11 cellular contexts compared by ENCODE assay signal in genomic region chr1:36352910-36353878, GRCh38. TPM values are rescaled to one million over a fixed set of nuclear protein-coding genes. Genes with fewer than 3 reads are reported as not detected.
DNase-seq lines count a peak whose midpoint lies in the region; ATAC-seq and TF ChIP-seq lines count a peak whose summit lies in the region.
"Had no signal": no experiment of that assay in that cellular context is flagged by ENCODE, and none has a peak within 500 bp of the region (broad histone marks: within the 10 kb centered on the region; RNA-seq: fewer than 3 reads in every experiment).

No MANE protein-coding gene starts in this region.

- H3K9me3 ChIP-seq in cardiac muscle cell (ENCODE audit: low read depth) (no peaks in the 10 kb centered on the region), ascending aorta (no peaks in the 10 kb centered on the region), aorta (ENCODE audit: control insufficient read depth, low read length) (no peaks in the 10 kb centered on the region), esophagus muscularis mucosa (no peaks in the 10 kb centered on the region)
- H3K9me3 ChIP-seq: colonic mucosa had no signal

- intact Hi-C loops in left ventricle myocardium superior (cut with micrococcal nuclease) = no loop called here
- intact Hi-C loops in ascending aorta (cut with DNase I) = no loop called here
- intact Hi-C loops in aorta (cut with DNase I) = loop anchor here in 1 of 2 donors (5.0 kb wide), 1 partner anchor 34 kb away; the partner anchor contains the start of gene STK40
- intact Hi-C loops in esophagus muscularis mucosa (cut with DNase I) = no loop called here

- H3K36me3 Mint-ChIP-seq in glutamatergic neuron (ENCODE audit: unreplicated experiment) = no peaks in the 10 kb centered on the region

- H3K4me3 ChIP-seq in cardiac muscle cell = no peak overlapping the region
- H3K4me3 ChIP-seq in ascending aorta = no peak overlapping the region
- H3K4me3 ChIP-seq in aorta (ENCODE audit: low read length in 2 of 2) = no peak overlapping the region
- H3K4me3 ChIP-seq in esophagus muscularis mucosa = no peak overlapping the region
- H3K4me3 ChIP-seq: colonic mucosa had no signal

- H3K4me1 ChIP-seq in cardiac muscle cell (ENCODE audit: low read depth) (no peaks in the 10 kb centered on the region), ascending aorta (peaks cover 39 to 43% of the 10 kb centered on the region in 2 donors), aorta (ENCODE audit: control insufficient read depth in 1 of 2, insufficient read depth in 2 of 2, low read length in 2 of 2) (peaks cover 0 to 2% of the 10 kb centered on the region in 2 donors), esophagus muscularis mucosa (peaks cover 28 to 46% (median 42%) of the 10 kb centered on the region in 4 donors)

- TF ChIP-seq POLR2A in esophagus muscularis mucosa (IDR thresholded peaks at IDR 0.05; ENCODE audit: low read depth) = no peak

- H3K36me3 ChIP-seq in cardiac muscle cell = peaks cover 19% of the 10 kb centered on the region
- H3K36me3 ChIP-seq in ascending aorta = peaks cover 38 to 52% of the 10 kb centered on the region in 2 donors
- H3K36me3 ChIP-seq in aorta (ENCODE audit: control insufficient read depth in 1 of 2, insufficient read depth in 2 of 2, low read length in 1 of 2) = peaks cover 0 to 9% of the 10 kb centered on the region in 2 donors
- peaks cover 36 to 87% (median 81%) of the 10 kb centered on the region in 4 donors for H3K36me3 ChIP-seq in esophagus muscularis mucosa

- WGBS in aorta, 2 donors = 72 to 77% methylated on average over 15 of the region's 15 CpGs
- 73% methylated on average over 11 of the region's 15 CpGs for WGBS in esophagus muscularis mucosa

- H3K27ac Mint-ChIP-seq in glutamatergic neuron (ENCODE audit: unreplicated experiment) = peak overlapping the region; percentile 96

- H3K27me3 ChIP-seq in cardiac muscle cell = no peaks in the 10 kb centered on the region
- no peaks in the 10 kb centered on the region for H3K27me3 ChIP-seq in ascending aorta
- no peaks in the 10 kb centered on the region for H3K27me3 ChIP-seq in aorta (ENCODE audit: control insufficient read depth in 1 of 2, insufficient read depth in 2 of 2, low read length in 1 of 2)
- no peaks in the 10 kb centered on the region for H3K27me3 ChIP-seq in esophagus muscularis mucosa
- H3K27me3 ChIP-seq: colonic mucosa had no signal

- H3K27ac ChIP-seq in cardiac muscle cell = peak overlapping the region; percentile 57
- peak overlapping the region; percentile 84 to 89 for H3K27ac ChIP-seq in ascending aorta
- peak overlapping the region; percentile 5 to 92 for H3K27ac ChIP-seq in aorta (ENCODE audit: low read depth in 1 of 2, low read length in 2 of 2)
- H3K27ac ChIP-seq in esophagus muscularis mucosa (replicated peaks in 1 of 4) = peak overlapping the region in 1 of 4 donors; percentile 66
- H3K27ac ChIP-seq: colonic mucosa, HL-60 had no signal

- TF ChIP-seq CTCF in cardiac muscle cell (IDR thresholded peaks at IDR 0.05; ENCODE audit: low read depth, low read length) (no peak), ascending aorta (IDR thresholded peaks at IDR 0.05) (no peak), glutamatergic neuron (IDR thresholded peaks at IDR 0.05; ENCODE audit: partially characterized antibody, unreplicated experiment) (no peak), esophagus muscularis mucosa (IDR thresholded peaks at IDR 0.05) (no peak)

- H3K4me3 Mint-ChIP-seq in glutamatergic neuron (ENCODE audit: unreplicated experiment) = no peak overlapping the region

- DNase-seq in cardiac muscle cell (ENCODE audit: low read depth in 1 of 2, low spot score in 1 of 2) (peak in 1 of 2 donors; percentile 53), left ventricle myocardium superior (no peak), ascending aorta (ENCODE audit: low spot score in 2 of 2) (no peak), glutamatergic neuron (no peak), aorta (no peak), esophagus muscularis mucosa (ENCODE audit: extremely low spot score) (no peak), NCI-H2171 (lab: John Stamatoyannopoulos, UW) (no peak), iPS-NIHi11 (ENCODE audit: low spot score) (no peak)
- DNase-seq: colonic mucosa, NCI-H1436 treated with DMSO at 0.1 percent for 48 hours had no signal

- H3K9me3 Mint-ChIP-seq in glutamatergic neuron (ENCODE audit: unreplicated experiment) = peaks cover 10% of the 10 kb centered on the region

- TF ChIP-seq EP300 in esophagus muscularis mucosa (IDR thresholded peaks at IDR 0.05) = no peak

- H3K4me1 Mint-ChIP-seq in glutamatergic neuron (ENCODE audit: low read depth, unreplicated experiment) = peaks cover 35% of the 10 kb centered on the region

- ATAC-seq in left ventricle myocardium superior (no peak), aorta (ENCODE audit: low FRiP score) (no peak)

- H3K27me3 Mint-ChIP-seq in glutamatergic neuron (ENCODE audit: unreplicated experiment) = peaks cover 8% of the 10 kb centered on the region

RNA-seq across cellular contexts. Expression of gene EVA1B, which starts 29.7 kb away (rescaled TPM):
- total RNA-seq in cardiac muscle cell (26.6 and 40.4 TPM in 2 replicates), left ventricle myocardium superior (10.8 TPM), ascending aorta (251 TPM), glutamatergic neuron (ENCODE audit: unreplicated experiment) (1.5 TPM), aorta (10 to 100 TPM; 44.7 to 58.3 TPM), esophagus muscularis mucosa (100 to 1,000 TPM in 2 of 4 donors, 10 to 100 TPM in 2; 45.1 to 129 (median 79.5) TPM)
- polyA plus RNA-seq in cardiac muscle cell (23.6 and 24.5 TPM in 2 replicates), aorta (100 to 1,000 TPM in 1 of 2 donors, 10 to 100 TPM in 1; 38.2 to 165 TPM)

RNA-seq across cellular contexts. Expression of gene STK40, which starts 32.5 kb away (rescaled TPM):
- 37.0 and 38.5 TPM in 2 replicates for total RNA-seq in cardiac muscle cell
- 43.9 and 51.1 TPM in 2 replicates for polyA plus RNA-seq in cardiac muscle cell
- total RNA-seq in left ventricle myocardium superior = 78.4 TPM
- 77.0 TPM for total RNA-seq in ascending aorta
- total RNA-seq in glutamatergic neuron (ENCODE audit: unreplicated experiment) = 52.9 TPM
- 10 to 100 TPM; 63.9 to 95.7 TPM for total RNA-seq in aorta
- polyA plus RNA-seq in aorta = 10 to 100 TPM; 33.2 to 35.4 TPM
- 100 to 1,000 TPM in 1 of 4 donors, 10 to 100 TPM in 3; 67.7 to 103 (median 80.2) TPM for total RNA-seq in esophagus muscularis mucosa

RNA-seq across cellular contexts. Expression of gene LSM10, which starts 44.5 kb away (rescaled TPM):
- total RNA-seq in cardiac muscle cell = 15.9 and 20.6 TPM in 2 replicates
- 70.7 and 75.7 TPM in 2 replicates for polyA plus RNA-seq in cardiac muscle cell
- 58.7 TPM for total RNA-seq in left ventricle myocardium superior
- 9.8 TPM for total RNA-seq in ascending aorta
- total RNA-seq in glutamatergic neuron (ENCODE audit: unreplicated experiment) = 44.4 TPM
- total RNA-seq in aorta = 10 to 100 TPM; 30.1 TPM
- 10 to 100 TPM; 39.6 to 57.7 TPM for polyA plus RNA-seq in aorta
- total RNA-seq in esophagus muscularis mucosa = 10 to 100 TPM; 42.2 to 64.5 (median 59.5) TPM

RNA-seq across cellular contexts. Expression of gene SH3D21, which starts 47.0 kb away (rescaled TPM):
- 21.5 and 44.0 TPM in 2 replicates for total RNA-seq in cardiac muscle cell
- 13.5 and 22.8 TPM in 2 replicates for polyA plus RNA-seq in cardiac muscle cell
- total RNA-seq in left ventricle myocardium superior = 1.1 TPM
- total RNA-seq in ascending aorta = 1.3 TPM
- total RNA-seq in glutamatergic neuron (ENCODE audit: unreplicated experiment) = 11.8 TPM
- total RNA-seq in aorta = 1 to 10 TPM; 4.1 to 6.9 TPM
- polyA plus RNA-seq in aorta = 1 to 10 TPM; 2.4 to 5.1 TPM
- 1 to 10 TPM in 2 of 4 donors, under 1 TPM in 2; 0.26 to 2.0 (median 1.1) TPM for total RNA-seq in esophagus muscularis mucosa
